Comparison of ENCODE assay signal across 17 cellular contexts in genomic region chr9:93077811-93078210, GRCh38. TPM values are rescaled to one million over a fixed set of nuclear protein-coding genes. Genes with fewer than 3 reads are reported as not detected.
"Had no signal": no experiment of that assay in that cellular context is flagged by ENCODE, and none has a peak within 500 bp of the region (broad histone marks: within the 10 kb centered on the region; RNA-seq: fewer than 3 reads in every experiment).

No MANE protein-coding gene starts in this region.

- H3K4me3 Mint-ChIP-seq: activated CD4-positive, alpha-beta memory T cell treated with anti-CD3 and anti-CD28 coated beads, Interleukin-2, amount 10 ng/mL, durations not matched to agents 7 days and 5 days; nephron had no signal

- DNase-seq: activated CD4-positive, alpha-beta memory T cell treated with anti-CD3 and anti-CD28 coated beads, Interleukin-2, amount 10 ng/mL, durations not matched to agents 7 days and 5 days; activated T-cell treated with anti-CD3 and anti-CD28 coated beads, Interleukin-2, amount 50 U/mL, for 48 hours; cerebellar nuclear complex; effector CD4-positive, alpha-beta T cell; heart right ventricle; kidney glomerular epithelial cell; left ventricle myocardium superior; mesendoderm; occipital lobe; stimulated activated naive CD4-positive, alpha-beta T cell; T-helper 2 cell; WERI-Rb-1 had no signal

- H3K4me3 ChIP-seq: esophagus muscularis mucosa, gastroesophageal sphincter, heart right ventricle, sigmoid colon had no signal

- H3K27me3 ChIP-seq: esophagus muscularis mucosa, gastroesophageal sphincter, heart right ventricle, sigmoid colon had no signal

- H3K27me3 Mint-ChIP-seq: activated CD4-positive, alpha-beta memory T cell treated with anti-CD3 and anti-CD28 coated beads, Interleukin-2, amount 10 ng/mL, durations not matched to agents 7 days and 5 days had no signal

- ATAC-seq: gastroesophageal sphincter, heart right ventricle, left ventricle myocardium superior had no signal

- H3K9me3 ChIP-seq: esophagus muscularis mucosa, gastroesophageal sphincter, heart right ventricle, sigmoid colon had no signal

- H3K9me3 Mint-ChIP-seq: activated CD4-positive, alpha-beta memory T cell treated with anti-CD3 and anti-CD28 coated beads, Interleukin-2, amount 10 ng/mL, durations not matched to agents 7 days and 5 days; nephron had no signal

- H3K36me3 ChIP-seq: esophagus muscularis mucosa, gastroesophageal sphincter, sigmoid colon, WERI-Rb-1 had no signal

- H3K27ac ChIP-seq: esophagus muscularis mucosa, gastroesophageal sphincter, heart right ventricle, sigmoid colon, WERI-Rb-1 had no signal

- H3K27ac Mint-ChIP-seq: activated CD4-positive, alpha-beta memory T cell treated with anti-CD3 and anti-CD28 coated beads, Interleukin-2, amount 10 ng/mL, durations not matched to agents 7 days and 5 days; nephron had no signal

RNA-seq across cellular contexts. Expression of gene SUSD3, which starts 19.3 kb away (rescaled TPM):
- total RNA-seq: endothelial cell of umbilical vein had no signal
- polyA plus RNA-seq: endothelial cell of umbilical vein had no signal
